Comparison of ENCODE assay signal across 18 cellular contexts in the genomic region with DNA sequence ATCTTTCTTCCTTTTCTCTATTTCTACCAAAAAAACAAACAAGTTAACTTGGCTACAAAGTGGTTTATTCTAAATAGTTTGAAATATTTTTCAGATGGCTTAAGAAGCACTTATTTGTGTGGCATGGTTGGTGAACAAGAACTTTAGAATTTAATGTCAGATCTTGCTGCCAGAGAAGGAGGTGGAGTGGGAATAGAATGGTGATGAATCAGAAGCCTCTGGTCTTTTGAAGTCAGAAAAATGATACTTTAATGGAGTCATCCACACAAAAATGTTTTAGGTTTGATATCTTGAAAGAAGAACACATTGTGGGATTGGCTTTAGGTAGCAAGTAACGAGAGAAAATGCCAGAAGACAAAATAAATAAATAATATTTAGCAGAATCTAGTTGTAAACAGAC.
DNase-seq lines count a peak whose midpoint lies in the region; ATAC-seq, FAIRE-seq and TF ChIP-seq lines count a peak whose summit lies in the region.
"Had no signal": no experiment of that assay in that cellular context is flagged by ENCODE, and none has a peak within 500 bp of the region (broad histone marks: within the 10 kb centered on the region; RNA-seq: fewer than 3 reads in every experiment).

No MANE protein-coding gene starts in this region.

- no peaks in the 10 kb centered on the region for H3K27me3 ChIP-seq in bronchial epithelial cell (ENCODE audit: control insufficient read depth, insufficient read depth, low read length)
- H3K27me3 ChIP-seq: BE2C had no signal

- FAIRE-seq in HTR-8/SVneo (lab: Jason Lieb, UNC) (no peak), bronchial epithelial cell (lab: Jason Lieb, UNC) (no peak), kidney (lab: Jason Lieb, UNC) (no peak)
- FAIRE-seq: colon, GM18507 had no signal

- H3K4me3 ChIP-seq in bronchial epithelial cell (ENCODE audit: low read depth, low read length) (no peak overlapping the region), kidney (ENCODE audit: low read length in 2 of 2) (no peak overlapping the region)

- H3K9me3 ChIP-seq in kidney (ENCODE audit: control insufficient read depth in 1 of 2, low read length in 2 of 2) = peaks cover 0 to 3% of the 10 kb centered on the region in 2 donors
- H3K9me3 ChIP-seq: BE2C had no signal

- H3K27me3 Mint-ChIP-seq in activated naive CD8-positive, alpha-beta T cell treated with anti-CD3 and anti-CD28 coated beads, Interleukin-2, amount 50 U/mL, for 24 hours = peaks cover 3% of the 10 kb centered on the region

- H3K4me3 Mint-ChIP-seq in activated naive CD8-positive, alpha-beta T cell treated with anti-CD3 and anti-CD28 coated beads, Interleukin-2, amount 50 U/mL, for 24 hours = no peak overlapping the region
- H3K4me3 Mint-ChIP-seq: activated T-helper 1 cell treated with anti-CD3 and anti-CD28 coated beads, Interleukin-12 subunit alpha, Interleukin-12 subunit beta, Interleukin-2, Interleukin-4 antibody, amounts not matched to agents 30 ng/mL and 10 ng/mL and 1 ng/mL, durations not matched to agents 14 hours and 24 hours and 36 hours had no signal

- ATAC-seq in activated naive CD8-positive, alpha-beta T cell treated with anti-CD3 and anti-CD28 coated beads, Interleukin-2, amount 50 U/mL, for 24 hours = no peak
- ATAC-seq: sciatic nerve had no signal

- no peaks in the 10 kb centered on the region for H3K36me3 Mint-ChIP-seq in activated naive CD8-positive, alpha-beta T cell treated with anti-CD3 and anti-CD28 coated beads, Interleukin-2, amount 50 U/mL, for 24 hours (ENCODE audit: low read depth)

- H3K4me1 ChIP-seq in kidney (ENCODE audit: control insufficient read depth in 1 of 2, insufficient read depth in 1 of 2, low read depth in 1 of 2, low read length in 2 of 2) = no peaks in the 10 kb centered on the region
- H3K4me1 ChIP-seq: BE2C had no signal

- no peak overlapping the region for H3K9ac ChIP-seq in kidney (ENCODE audit: low read length in 2 of 2)

- H3K27ac Mint-ChIP-seq in activated naive CD8-positive, alpha-beta T cell treated with anti-CD3 and anti-CD28 coated beads, Interleukin-2, amount 50 U/mL, for 24 hours = no peak overlapping the region
- H3K27ac Mint-ChIP-seq: activated T-helper 1 cell treated with anti-CD3 and anti-CD28 coated beads, Interleukin-12 subunit alpha, Interleukin-12 subunit beta, Interleukin-2, Interleukin-4 antibody, amounts not matched to agents 30 ng/mL and 10 ng/mL and 1 ng/mL, durations not matched to agents 14 hours and 24 hours and 36 hours had no signal

- DNase-seq in Daoy (ENCODE audit: low read depth) (peak; percentile 33), HTR-8/SVneo (ENCODE audit: insufficient read length, low spot score) (peak; percentile 6), bronchial epithelial cell (ENCODE audit: low read depth) (peak; percentile 53), renal cortical epithelial cell (ENCODE audit: low read depth) (peak; percentile 82), GM10266 (ENCODE audit: extremely low spot score) (no peak), kidney (no peak), amniotic stem cell (lab: John Stamatoyannopoulos, UW) (no peak)
- no peak for DNase-seq in activated naive CD8-positive, alpha-beta T cell treated with anti-CD3 and anti-CD28 coated beads, Interleukin-2, amount 50 U/mL, for 24 hours
- DNase-seq: amygdala; BE2C; NCI-H187 treated with DMSO at 0.1 percent for 48 hours; NCI-H446 treated with DMSO at 0.1 percent for 48 hours; stimulated activated CD4-positive, alpha-beta T cell treated with anti-CD3 and anti-CD28 coated beads, Interleukin-2, amount 100 ng/mL, for 24 hours; T-helper 1 cell had no signal

- intact Hi-C loops in kidney (cut with DNase I) = no loop called here

- no peaks in the 10 kb centered on the region for H3K9me3 Mint-ChIP-seq in activated naive CD8-positive, alpha-beta T cell treated with anti-CD3 and anti-CD28 coated beads, Interleukin-2, amount 50 U/mL, for 24 hours
- H3K9me3 Mint-ChIP-seq: activated T-helper 1 cell treated with anti-CD3 and anti-CD28 coated beads, Interleukin-12 subunit alpha, Interleukin-12 subunit beta, Interleukin-2, Interleukin-4 antibody, amounts not matched to agents 30 ng/mL and 10 ng/mL and 1 ng/mL, durations not matched to agents 14 hours and 24 hours and 36 hours had no signal

- H3K4me1 Mint-ChIP-seq in activated naive CD8-positive, alpha-beta T cell treated with anti-CD3 and anti-CD28 coated beads, Interleukin-2, amount 50 U/mL, for 24 hours = no peaks in the 10 kb centered on the region

- H3K27ac ChIP-seq in kidney (ENCODE audit: low read depth in 2 of 2, low read length in 2 of 2) = no peak overlapping the region

- H3K36me3 ChIP-seq in bronchial epithelial cell (ENCODE audit: control insufficient read depth, insufficient read depth, low read length) = no peaks in the 10 kb centered on the region
- H3K36me3 ChIP-seq in kidney (ENCODE audit: control insufficient read depth in 1 of 2, insufficient read depth in 2 of 2, low read length in 2 of 2) = no peaks in the 10 kb centered on the region
- H3K36me3 ChIP-seq: BE2C had no signal

- TF ChIP-seq CTCF in bronchial epithelial cell (IDR thresholded peaks at IDR 0.05; ENCODE audit: insufficient read depth, low read length, severe bottlenecking) (no peak), GM10266 (IDR thresholded peaks at IDR 0.05; ENCODE audit: control insufficient read depth, insufficient read depth, low read depth, missing control alignments) (no peak), kidney (IDR thresholded peaks at IDR 0.05; ENCODE audit: borderline replicate concordance, extremely low read depth, insufficient read depth) (no peak)

Comparison
In these comparisons a context has a peak if more than half of its experiments do, and no peak if none do; other contexts are left out.
1. DNase-seq: peak in Daoy (single experiment), HTR-8/SVneo (single experiment), bronchial epithelial cell (single experiment) and renal cortical epithelial cell (single experiment); none in GM10266 (single experiment), kidney (single experiment), activated naive CD8-positive, alpha-beta T cell treated with anti-CD3 and anti-CD28 coated beads, Interleukin-2, amount 50 U/mL, for 24 hours (single experiment) and amniotic stem cell (single experiment).